ENCODE assay signal across 13 cellular contexts in the genomic region with DNA sequence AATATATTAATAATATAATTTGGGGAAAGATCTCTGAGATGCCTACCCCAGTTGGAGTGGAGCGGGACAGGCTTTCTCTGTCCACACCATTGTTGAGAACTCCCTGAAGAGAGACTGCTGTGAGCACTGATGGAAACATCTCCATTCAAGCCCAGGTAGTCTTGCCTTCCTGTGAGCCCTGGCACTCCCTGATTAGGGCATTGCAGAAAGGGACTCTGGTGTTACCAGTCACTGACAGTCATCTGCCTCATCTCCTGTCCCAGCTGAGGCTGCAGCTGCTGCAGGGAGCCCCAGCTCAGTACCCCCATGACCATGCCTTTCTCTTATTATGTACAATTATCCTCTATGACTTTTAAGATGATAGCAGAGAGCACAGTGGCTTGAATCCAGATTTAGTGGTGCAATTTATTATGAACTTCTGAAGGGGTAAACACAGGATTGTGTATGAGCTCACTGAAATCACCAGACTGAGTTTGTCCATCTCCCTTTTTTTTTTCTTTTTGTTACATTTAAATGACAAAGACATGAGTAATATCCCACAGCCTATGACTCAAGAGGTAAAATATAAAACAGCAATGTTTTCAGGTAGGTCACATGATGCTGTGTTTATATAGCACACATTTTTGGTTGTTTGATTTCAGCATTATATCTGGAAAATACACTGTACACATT.
DNase-seq lines count a peak whose midpoint lies in the region; ATAC-seq and TF ChIP-seq lines count a peak whose summit lies in the region.
"Had no signal": no experiment of that assay in that cellular context is flagged by ENCODE, and none has a peak within 500 bp of the region (broad histone marks: within the 10 kb centered on the region; RNA-seq: fewer than 3 reads in every experiment).

No MANE protein-coding gene starts in this region.

- 92 to 100% methylated on average over 1 of the region's 1 CpG for WGBS in upper lobe of left lung, 2 donors

- H3K27ac Mint-ChIP-seq in activated T-helper 17 cell treated with anti-CD3 and anti-CD28 coated beads, Interleukin-2, amount 50 U/mL, for 72 hours: no peak overlapping the region
- no peak overlapping the region for H3K27ac Mint-ChIP-seq in mesothelial cell of epicardium
- H3K27ac Mint-ChIP-seq: activated B cell treated with CpG ODN at 0.5 μM for 24 hours had no signal

- no peaks in the 10 kb centered on the region for H3K36me3 Mint-ChIP-seq in activated T-helper 17 cell treated with anti-CD3 and anti-CD28 coated beads, Interleukin-2, amount 50 U/mL, for 72 hours (ENCODE audit: low read depth)
- no peaks in the 10 kb centered on the region for H3K36me3 Mint-ChIP-seq in mesothelial cell of epicardium

- no peaks in the 10 kb centered on the region for H3K9me3 ChIP-seq in upper lobe of left lung
- H3K9me3 ChIP-seq: HAP-1, uterus had no signal

- DNase-seq in Daoy (ENCODE audit: low read depth) (peak; percentile 30), NCI-H1417 (lab: John Stamatoyannopoulos, UW) (peak in 2 of 3 experiments; percentile 86 to 97), kidney glomerular epithelial cell (lab: John Stamatoyannopoulos, UW) (peak; percentile 84), upper lobe of left lung (no peak), GF-D8 (lab: John Stamatoyannopoulos, UW) (no peak), mesothelial cell of epicardium (ENCODE audit: low spot score in 2 of 2, unreplicated experiment in 2 of 2) (no peak)
- DNase-seq: activated B cell treated with CpG ODN at 0.5 μM for 24 hours, activated gamma-delta T cell, DND-41, uterus had no signal

- H3K9me3 Mint-ChIP-seq in activated T-helper 17 cell treated with anti-CD3 and anti-CD28 coated beads, Interleukin-2, amount 50 U/mL, for 72 hours: no peaks in the 10 kb centered on the region
- H3K9me3 Mint-ChIP-seq in mesothelial cell of epicardium: no peaks in the 10 kb centered on the region
- H3K9me3 Mint-ChIP-seq: activated B cell treated with CpG ODN at 0.5 μM for 24 hours had no signal

- TF ChIP-seq CTCF in upper lobe of left lung (IDR thresholded peaks at IDR 0.05): no peak
- TF ChIP-seq CTCF in mesothelial cell of epicardium (IDR thresholded peaks at IDR 0.05; ENCODE audit: unreplicated experiment): no peak

- peaks cover 4% of the 10 kb centered on the region for H3K27me3 Mint-ChIP-seq in activated T-helper 17 cell treated with anti-CD3 and anti-CD28 coated beads, Interleukin-2, amount 50 U/mL, for 72 hours
- H3K27me3 Mint-ChIP-seq in mesothelial cell of epicardium (ENCODE audit: low read depth): no peaks in the 10 kb centered on the region

- H3K4me3 ChIP-seq in upper lobe of left lung: no peak overlapping the region
- H3K4me3 ChIP-seq: HAP-1, uterus had no signal

- no peak overlapping the region for H3K27ac ChIP-seq in upper lobe of left lung
- H3K27ac ChIP-seq: uterus had no signal

- ATAC-seq in activated T-helper 17 cell treated with anti-CD3 and anti-CD28 coated beads, Interleukin-2, amount 50 U/mL, for 72 hours (replicated peaks): peak; percentile 73
- ATAC-seq in GM21825 (IDR thresholded peaks at IDR 0.05; ENCODE audit: unreplicated experiment) (no peak), upper lobe of left lung (ENCODE audit: low FRiP score in 2 of 2) (no peak)

- no peak overlapping the region for H3K4me3 Mint-ChIP-seq in activated T-helper 17 cell treated with anti-CD3 and anti-CD28 coated beads, Interleukin-2, amount 50 U/mL, for 72 hours
- no peak overlapping the region for H3K4me3 Mint-ChIP-seq in mesothelial cell of epicardium
- H3K4me3 Mint-ChIP-seq: activated B cell treated with CpG ODN at 0.5 μM for 24 hours had no signal

- H3K4me1 Mint-ChIP-seq in activated T-helper 17 cell treated with anti-CD3 and anti-CD28 coated beads, Interleukin-2, amount 50 U/mL, for 72 hours: no peaks in the 10 kb centered on the region
- H3K4me1 Mint-ChIP-seq in mesothelial cell of epicardium: peaks cover 14% of the 10 kb centered on the region
- H3K4me1 Mint-ChIP-seq: activated B cell treated with CpG ODN at 0.5 μM for 24 hours had no signal

- TF ChIP-seq EP300 in upper lobe of left lung (IDR thresholded peaks at IDR 0.05): no peak

- no peaks in the 10 kb centered on the region for H3K36me3 ChIP-seq in upper lobe of left lung
- H3K36me3 ChIP-seq: HAP-1, uterus had no signal

- H3K27me3 ChIP-seq in upper lobe of left lung: no peaks in the 10 kb centered on the region
- H3K27me3 ChIP-seq: uterus had no signal

- TF ChIP-seq POLR2A in upper lobe of left lung (IDR thresholded peaks at IDR 0.05): no peak

- H3K4me1 ChIP-seq in upper lobe of left lung: no peaks in the 10 kb centered on the region
- H3K4me1 ChIP-seq: uterus had no signal

Comparison
In these comparisons a context has a peak if more than half of its experiments do, and no peak if none do; other contexts are left out.
1. DNase-seq: peak in Daoy (single experiment), NCI-H1417 (2 of 3) and kidney glomerular epithelial cell (single experiment); none in upper lobe of left lung (0 of 2), GF-D8 (single experiment) and mesothelial cell of epicardium (0 of 2).